ENCODE assay signal across 18 cellular contexts in the genomic region with DNA sequence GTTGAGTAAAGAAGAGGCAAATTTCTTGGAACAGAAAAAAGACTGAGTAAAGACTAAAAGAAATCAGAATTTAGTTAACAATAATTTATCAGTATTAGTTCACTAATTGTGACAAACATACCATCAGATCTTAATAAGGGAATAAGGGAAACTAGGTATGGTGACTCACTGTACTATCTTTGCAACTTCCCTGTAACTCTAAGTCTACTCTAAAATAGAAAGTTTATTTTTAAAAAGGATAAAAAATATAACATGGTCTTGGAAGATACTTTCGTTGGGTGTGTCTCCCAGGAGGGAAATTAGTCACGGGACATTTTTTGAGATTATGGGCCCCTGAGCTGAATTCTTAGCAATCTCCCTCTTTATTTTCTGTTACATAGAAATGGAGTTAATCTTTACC.
DNase-seq lines count a peak whose midpoint lies in the region; ATAC-seq and TF ChIP-seq lines count a peak whose summit lies in the region.
"Had no signal": no experiment of that assay in that cellular context is flagged by ENCODE, and none has a peak within 500 bp of the region (broad histone marks: within the 10 kb centered on the region; RNA-seq: fewer than 3 reads in every experiment).

No MANE protein-coding gene starts in this region.

- no peaks in the 10 kb centered on the region for H3K36me3 Mint-ChIP-seq in activated CD8-positive, alpha-beta memory T cell treated with anti-CD3 and anti-CD28 coated beads, Interleukin-2, amount 10 ng/mL, durations not matched to agents 7 days and 5 days

- ATAC-seq in omental fat pad (ENCODE audit: low FRiP score) = peak; percentile 24
- no peak for ATAC-seq in GM21717 (IDR thresholded peaks at IDR 0.05; ENCODE audit: unreplicated experiment)
- no peak for ATAC-seq in HG02973 (IDR thresholded peaks at IDR 0.05; ENCODE audit: unreplicated experiment)
- no peak for ATAC-seq in activated CD8-positive, alpha-beta memory T cell treated with anti-CD3 and anti-CD28 coated beads, Interleukin-2, amount 10 ng/mL, durations not matched to agents 7 days and 5 days
- ATAC-seq: stimulated activated naive CD8-positive, alpha-beta T cell treated with anti-CD3 and anti-CD28 coated beads, Interleukin-15, amount 100 ng/mL, for 72 hours had no signal

- H3K27ac Mint-ChIP-seq in activated CD8-positive, alpha-beta memory T cell treated with anti-CD3 and anti-CD28 coated beads, Interleukin-2, amount 10 ng/mL, durations not matched to agents 7 days and 5 days = no peak overlapping the region
- H3K27ac Mint-ChIP-seq: H9 had no signal

- CTCF ChIA-PET in activated CD8-positive, alpha-beta memory T cell treated with anti-CD3 and anti-CD28 coated beads, Interleukin-2, amount 10 ng/mL, durations not matched to agents 7 days and 5 days (lab: Charles Lee) = no interaction called here

- DNase-seq in EH (ENCODE audit: low read depth) = peak; percentile 20
- peak; percentile 29 for DNase-seq in NCI-H460 (ENCODE audit: extremely low read depth, low read depth)
- DNase-seq in choroid plexus epithelial cell (ENCODE audit: low read depth) = peak; percentile 15
- DNase-seq in omental fat pad (ENCODE audit: low spot score) = no peak
- DNase-seq in A172 (ENCODE audit: low spot score) = no peak
- no peak for DNase-seq in activated CD8-positive, alpha-beta memory T cell treated with anti-CD3 and anti-CD28 coated beads, Interleukin-2, amount 10 ng/mL, durations not matched to agents 7 days and 5 days
- DNase-seq: activated CD4-positive, alpha-beta T cell treated with anti-CD3 and anti-CD28 coated beads for 4 hours; activated CD8-positive, alpha-beta memory T cell treated with anti-CD3 and anti-CD28 coated beads, Interleukin-2, amount 50 U/mL, for 4 hours; H9; left cardiac atrium; NCI-H1105; NCI-H524; stimulated activated naive CD8-positive, alpha-beta T cell treated with anti-CD3 and anti-CD28 coated beads, Interleukin-15, amount 100 ng/mL, for 72 hours; T-helper 9 cell; upper lobe of left lung had no signal

- H3K9me3 Mint-ChIP-seq in activated CD8-positive, alpha-beta memory T cell treated with anti-CD3 and anti-CD28 coated beads, Interleukin-2, amount 10 ng/mL, durations not matched to agents 7 days and 5 days (ENCODE audit: low read depth) = no peaks in the 10 kb centered on the region
- H3K9me3 Mint-ChIP-seq: H9; stimulated activated naive CD8-positive, alpha-beta T cell treated with anti-CD3 and anti-CD28 coated beads, Interleukin-15, amount 100 ng/mL, for 72 hours had no signal

- H3K27me3 Mint-ChIP-seq in activated CD8-positive, alpha-beta memory T cell treated with anti-CD3 and anti-CD28 coated beads, Interleukin-2, amount 10 ng/mL, durations not matched to agents 7 days and 5 days = peaks cover 17% of the 10 kb centered on the region

- H3K4me1 Mint-ChIP-seq in activated CD8-positive, alpha-beta memory T cell treated with anti-CD3 and anti-CD28 coated beads, Interleukin-2, amount 10 ng/mL, durations not matched to agents 7 days and 5 days = no peaks in the 10 kb centered on the region
- H3K4me1 Mint-ChIP-seq: stimulated activated naive CD8-positive, alpha-beta T cell treated with anti-CD3 and anti-CD28 coated beads, Interleukin-15, amount 100 ng/mL, for 72 hours had no signal

- no peak overlapping the region for H3K4me3 ChIP-seq in choroid plexus epithelial cell (ENCODE audit: low read depth, low read length)
- H3K4me3 ChIP-seq: right atrium auricular region, upper lobe of left lung had no signal

- no peak overlapping the region for H3K4me3 Mint-ChIP-seq in activated CD8-positive, alpha-beta memory T cell treated with anti-CD3 and anti-CD28 coated beads, Interleukin-2, amount 10 ng/mL, durations not matched to agents 7 days and 5 days
- H3K4me3 Mint-ChIP-seq: H9; stimulated activated naive CD8-positive, alpha-beta T cell treated with anti-CD3 and anti-CD28 coated beads, Interleukin-15, amount 100 ng/mL, for 72 hours had no signal

- TF ChIP-seq CTCF in choroid plexus epithelial cell (conservative IDR thresholded peaks at IDR 0.05; ENCODE audit: low read depth, low read length) (no peak), omental fat pad (IDR thresholded peaks at IDR 0.05) (no peak)

Comparison
In these comparisons a context has a peak if more than half of its experiments do, and no peak if none do; other contexts are left out.
1. DNase-seq: peak in EH (single experiment), NCI-H460 (single experiment) and choroid plexus epithelial cell (single experiment); none in omental fat pad (single experiment), A172 (single experiment) and activated CD8-positive, alpha-beta memory T cell treated with anti-CD3 and anti-CD28 coated beads, Interleukin-2, amount 10 ng/mL, durations not matched to agents 7 days and 5 days (single experiment).